In genomic region chr14:50321009-50321660, GRCh38 we compare ENCODE assay signal across 8 cellular contexts. TPM values are rescaled to one million over a fixed set of nuclear protein-coding genes. Genes with fewer than 3 reads are reported as not detected.
DNase-seq lines count a peak whose midpoint lies in the region; ATAC-seq lines count a peak whose summit lies in the region.

No MANE protein-coding gene starts in this region.

- no peak overlapping the region for H2AFZ ChIP-seq in mesenchymal stem cell (ENCODE audit: low read depth, low read length)

- H3K9me3 ChIP-seq in mesenchymal stem cell (ENCODE audit: control insufficient read depth, low read length) = no peaks in the 10 kb centered on the region

- no peak overlapping the region for H2AK5ac ChIP-seq in mesenchymal stem cell (ENCODE audit: low read length, severe bottlenecking)

- H3K14ac ChIP-seq in mesenchymal stem cell (ENCODE audit: low read length in 2 of 2) = no peak overlapping the region

- H3K4ac ChIP-seq in mesenchymal stem cell (ENCODE audit: low read depth in 1 of 2, low read length in 2 of 2) = no peak overlapping the region

- no peaks in the 10 kb centered on the region for H3K27me3 ChIP-seq in mesenchymal stem cell (ENCODE audit: control insufficient read depth in 1 of 2, insufficient read depth in 1 of 2, low read length in 2 of 2)

- H3K18ac ChIP-seq in mesenchymal stem cell (ENCODE audit: low read depth in 1 of 2, low read length in 2 of 2) = peak overlapping the region; percentile 23 to 55

- H4K8ac ChIP-seq in mesenchymal stem cell (ENCODE audit: low read length) = no peak overlapping the region

- no peak overlapping the region for H2BK15ac ChIP-seq in mesenchymal stem cell (ENCODE audit: low read depth, poor library complexity, severe bottlenecking)

- WGBS in mesenchymal stem cell = 5% methylated on average over 9 of the region's 9 CpGs

- ATAC-seq in HG03432 (IDR thresholded peaks at IDR 0.05; ENCODE audit: unreplicated experiment) = peak; percentile 85

- H2BK12ac ChIP-seq in mesenchymal stem cell (ENCODE audit: low read length in 2 of 2) = no peak overlapping the region

- H3K36me3 ChIP-seq in mesenchymal stem cell (ENCODE audit: control insufficient read depth in 1 of 2, insufficient read depth in 2 of 2, low read depth in 1 of 2, low read length in 2 of 2) = peaks cover 9 to 19% of the 10 kb centered on the region in 2 experiments

- DNase-seq in CD1c-positive myeloid dendritic cell (ENCODE audit: extremely low spot score) (peak; percentile 85), GM19240 (ENCODE audit: insufficient read length, low spot score) (peak; percentile 33), NCI-H510A (lab: John Stamatoyannopoulos, UW) (peak; percentile 76), dermis microvascular lymphatic vessel endothelial cell (ENCODE audit: low read depth in 2 of 2) (peak; percentile 86 to 96), mesenchymal stem cell (peak; percentile 99)
- peak; percentile 65 to 69 for DNase-seq in activated CD4-positive, alpha-beta T cell treated with anti-CD3 and anti-CD28 coated beads for 4 hours
- peak; percentile 39 for DNase-seq in stimulated activated CD8-positive, alpha-beta memory T cell treated with anti-CD3 and anti-CD28 coated beads, Interleukin-15, amount 100 ng/mL, for 1 hour (ENCODE audit: low read depth)

- no peak overlapping the region for H3K23ac ChIP-seq in mesenchymal stem cell (ENCODE audit: low read length in 2 of 2)

- H3K27ac ChIP-seq in mesenchymal stem cell (ENCODE audit: low read length, poor library complexity, severe bottlenecking) = peak overlapping the region; percentile 82

- no peak overlapping the region for H4K91ac ChIP-seq in mesenchymal stem cell (ENCODE audit: low read length)

- no peak overlapping the region for H2BK120ac ChIP-seq in mesenchymal stem cell (ENCODE audit: low read depth, low read length)

- no peaks in the 10 kb centered on the region for H3K4me1 ChIP-seq in mesenchymal stem cell (ENCODE audit: control insufficient read depth, insufficient read depth, low read depth, low read length)

- H3K79me1 ChIP-seq in mesenchymal stem cell (replicated peaks; ENCODE audit: low read length, poor library complexity, severe bottlenecking) = peaks cover 13% of the 10 kb centered on the region

- H3K4me2 ChIP-seq in mesenchymal stem cell (ENCODE audit: low read length, poor library complexity, severe bottlenecking) = peak overlapping the region; percentile 68

- H3K4me3 ChIP-seq in mesenchymal stem cell (ENCODE audit: insufficient read depth in 1 of 2, low read depth in 1 of 2, low read length in 2 of 2) = peak overlapping the region in 1 of 2 experiments; percentile 74

- H3K9ac ChIP-seq in mesenchymal stem cell (ENCODE audit: low read length) = peak overlapping the region; percentile 89

- H2BK5ac ChIP-seq in mesenchymal stem cell (ENCODE audit: low read depth, low read length, poor library complexity, severe bottlenecking) = no peak overlapping the region

RNA-seq across cellular contexts. Expression of gene DMAC2L, which starts 9.0 kb away (rescaled TPM):
- total RNA-seq in dermis microvascular lymphatic vessel endothelial cell = 5.4 and 6.0 TPM in 2 replicates
- polyA plus RNA-seq in mesenchymal stem cell (2013, experiment 1 of 2) = 6.5 TPM
- 7.1 TPM for polyA plus RNA-seq in mesenchymal stem cell (2013, experiment 2 of 2)

RNA-seq across cellular contexts. Expression of gene L2HGDH, which starts 9.1 kb away (rescaled TPM):
- 3.8 and 5.0 TPM in 2 replicates for total RNA-seq in dermis microvascular lymphatic vessel endothelial cell
- polyA plus RNA-seq in mesenchymal stem cell (2013, experiment 1 of 2) = 2.1 TPM
- polyA plus RNA-seq in mesenchymal stem cell (2013, experiment 2 of 2) = 2.5 TPM

Comparison
In these comparisons a context has a peak if more than half of its experiments do, and no peak if none do; other contexts are left out.
1. DNase-seq: peak in every context shown above with its lines; median percentile 99 in mesenchymal stem cell; 91 in dermis microvascular lymphatic vessel endothelial cell; 85 in CD1c-positive myeloid dendritic cell; 76 in NCI-H510A; 67 in activated CD4-positive, alpha-beta T cell treated with anti-CD3 and anti-CD28 coated beads for 4 hours; 39 in stimulated activated CD8-positive, alpha-beta memory T cell treated with anti-CD3 and anti-CD28 coated beads, Interleukin-15, amount 100 ng/mL, for 1 hour; 33 in GM19240.